In genomic region chr7:27392477-27392876, GRCh38 we compare ENCODE assay signal across 32 cellular contexts.
"Had no signal": no experiment of that assay in that cellular context is flagged by ENCODE, and none has a peak within 500 bp of the region (broad histone marks: within the 10 kb centered on the region; RNA-seq: fewer than 3 reads in every experiment).

No MANE protein-coding gene starts in this region.

- FAIRE-seq: astrocyte, TTC549 had no signal

- H3K9me3 ChIP-seq: adrenal gland had no signal

- DNase-seq: activated B cell treated with CpG ODN at 0.5 μM for 24 hours; activated CD4-positive, alpha-beta memory T cell treated with anti-CD3 and anti-CD28 coated beads for 36 hours; activated CD4-positive, alpha-beta T cell treated with anti-CD3 and anti-CD28 coated beads for 4 hours; activated CD4-positive, alpha-beta T cell treated with anti-CD3 and anti-CD28 coated beads, Interleukin-2, amount 10 ng/mL, durations not matched to agents 24 days and 14 days; activated CD4-positive, alpha-beta T cell treated with anti-CD3 and anti-CD28 coated beads, Interleukin-2, amount 50 U/mL, for 1 hour; activated CD4-positive, alpha-beta T cell treated with anti-CD3 and anti-CD28 coated beads, Interleukin-2, amount 50 U/mL, for 4 hours; activated CD4-positive, CD25-positive, alpha-beta regulatory T cell treated with anti-CD3 and anti-CD28 coated beads, Interleukin-2, amount 50 U/mL, for 72 hours; activated CD8-positive, alpha-beta memory T cell treated with anti-CD3 and anti-CD28 coated beads, Interleukin-2, amount 50 U/mL, for 4 hours; activated CD8-positive, alpha-beta T cell treated with anti-CD3 and anti-CD28 coated beads for 36 hours; activated effector memory CD4-positive, alpha-beta T cell treated with anti-CD3 and anti-CD28 coated beads, Interleukin-2, amount 50 U/mL, for 16 hours; activated gamma-delta T cell treated with Interleukin-2 at 50 U/mL for 16 hours; activated naive CD4-positive, alpha-beta T cell; activated naive CD4-positive, alpha-beta T cell treated with anti-CD3 and anti-CD28 coated beads for 36 hours; activated naive CD4-positive, alpha-beta T cell treated with anti-CD3 and anti-CD28 coated beads, Interleukin-2, amount 50 U/mL, for 16 hours; activated naive CD8-positive, alpha-beta T cell treated with anti-CD3 and anti-CD28 coated beads for 36 hours; activated T-cell treated with anti-CD3 and anti-CD28 coated beads for 4 hours; activated T-cell treated with anti-CD3 and anti-CD28 coated beads, Interleukin-2, amount 50 U/mL, for 1 hour; activated T-cell treated with anti-CD3 and anti-CD28 coated beads, Interleukin-2, amount 50 U/mL, for 4 hours; activated T-cell treated with anti-CD3 and anti-CD28 coated beads, Interleukin-2, amount 50 U/mL, for 72 hours; adrenal gland; amniotic stem cell; aorta; body of pancreas; brain microvascular endothelial cell; central memory CD4-positive, alpha-beta T cell; T-helper 2 cell; T-helper 9 cell had no signal

- H3K4me1 ChIP-seq: adrenal gland, body of pancreas, breast epithelium had no signal

- H3K4me3 ChIP-seq: adrenal gland, body of pancreas, breast epithelium had no signal

- H3K27me3 ChIP-seq: body of pancreas, brain microvascular endothelial cell, breast epithelium had no signal

- H3K36me3 ChIP-seq: adrenal gland, brain microvascular endothelial cell, breast epithelium had no signal

- H3K27ac ChIP-seq: adrenal gland, body of pancreas, brain microvascular endothelial cell, breast epithelium had no signal

- ATAC-seq: activated CD8-positive, alpha-beta T cell treated with anti-CD3 and anti-CD28 coated beads for 36 hours; activated naive CD4-positive, alpha-beta T cell treated with anti-CD3 and anti-CD28 coated beads, Interleukin-2, amount 50 U/mL, for 72 hours; activated T-cell treated with anti-CD3 and anti-CD28 coated beads, Interleukin-2, amount 50 U/mL, for 4 hours; activated T-cell treated with anti-CD3 and anti-CD28 coated beads, Interleukin-2, amount 50 U/mL, for 72 hours; activated T-helper 17 cell treated with anti-CD3 and anti-CD28 coated beads, Interleukin-2, amount 50 U/mL, for 72 hours; body of pancreas had no signal
